Comparison of ENCODE assay signal across 1 cellular context in genomic region chr10:71266147-71266917, GRCh38.
TF ChIP-seq lines count a peak whose summit lies in the region.

No MANE protein-coding gene starts in this region.

TF ChIP-seq in K562, 482 proteins besides CTCF, POLR2A, EP300 and RAD21 (continued from another document and continues in another):
- TF ChIP-seq IRF9 (tag; IDR thresholded peaks at IDR 0.05) (peak; percentile 96), MAFK (IDR thresholded peaks at IDR 0.05; ENCODE audit: low read length) (peak; percentile 39), MYNN (IDR thresholded peaks at IDR 0.05) (0 out of 2 replicates have a peak, but pooled peaks have one; percentile 37), MYNN (CRISPR knock-in tag; IDR thresholded peaks at IDR 0.05) (no peak), ZNF174 (CRISPR knock-in tag; IDR thresholded peaks at IDR 0.05) (no peak), KLF1 (tag; IDR thresholded peaks at IDR 0.05) (no peak; the same call in none of the 2 replicates), EP400 (IDR thresholded peaks at IDR 0.05) (peak; percentile 94), DACH1 (IDR thresholded peaks at IDR 0.05; ENCODE audit: partially characterized antibody) (no peak), ZNF561 (CRISPR knock-in tag; conservative IDR thresholded peaks at IDR 0.05) (no peak; the same call in 1 of the 2 replicates), STAT5A (IDR thresholded peaks at IDR 0.05; ENCODE audit: borderline replicate concordance, low read length) (no peak; the same call in 1 of the 2 replicates), ZNF707 (CRISPR knock-in tag; conservative IDR thresholded peaks at IDR 0.05) (no peak), CBX1 (IDR thresholded peaks at IDR 0.05; ENCODE audit: low read depth) (peak; percentile 84), ADNP (tag; IDR thresholded peaks at IDR 0.05) (no peak), ZC3H4 (CRISPR knock-in tag; IDR thresholded peaks at IDR 0.05; ENCODE audit: borderline replicate concordance) (no peak), HIVEP1 (CRISPR knock-in tag; IDR thresholded peaks at IDR 0.05) (peak; percentile 77), BRD9 (IDR thresholded peaks at IDR 0.05; ENCODE audit: low read depth, partially characterized antibody) (peak; percentile 91), NELFE (IDR thresholded peaks at IDR 0.05; ENCODE audit: insufficient read depth, insufficient read length) (no peak), MLX (CRISPR knock-in tag; conservative IDR thresholded peaks at IDR 0.05) (no peak), ATF3 (IDR thresholded peaks at IDR 0.05) (peak; percentile 99), ATF3 (CRISPR knock-in tag; conservative IDR thresholded peaks at IDR 0.05) (no peak; the same call in 1 of the 2 replicates), IFI16 (CRISPR knock-in tag; IDR thresholded peaks at IDR 0.05) (peak; percentile 55), MTA1 (IDR thresholded peaks at IDR 0.05; ENCODE audit: borderline replicate concordance) (0 out of 2 replicates have a peak, but pooled peaks have one; percentile 52), FOXP4 (CRISPR knock-in tag; IDR thresholded peaks at IDR 0.05; ENCODE audit: borderline replicate concordance) (peak; percentile 82; the same call in 1 of the 2 replicates), ZNF280B (CRISPR knock-in tag; IDR thresholded peaks at IDR 0.05) (0 out of 2 replicates have a peak, but pooled peaks have one; percentile 14), NCOA4 (IDR thresholded peaks at IDR 0.05; ENCODE audit: partially characterized antibody) (no peak), HDAC2 (IDR thresholded peaks at IDR 0.05) (peak; percentile 66; the same call in 1 of the 2 replicates), MAFF (IDR thresholded peaks at IDR 0.05; ENCODE audit: low read length) (no peak), JUNB (CRISPR knock-in tag; conservative IDR thresholded peaks at IDR 0.05) (no peak), AFF1 (IDR thresholded peaks at IDR 0.05; ENCODE audit: low read depth in 1 of 2, partially characterized antibody in 2 of 2) (peak; percentile 62 to 79), ZBTB49 (CRISPR knock-in tag; IDR thresholded peaks at IDR 0.05; ENCODE audit: borderline replicate concordance) (peak; percentile 76; the same call in 1 of the 2 replicates), TRIM28 (IDR thresholded peaks at IDR 0.05) (no peak; the same call in 1 of the 2 replicates), THRB (CRISPR knock-in tag; conservative IDR thresholded peaks at IDR 0.05) (peak; percentile 87; the same call in 1 of the 2 replicates), RFX1 (IDR thresholded peaks at IDR 0.05) (no peak), MAX (CRISPR knock-in tag; IDR thresholded peaks at IDR 0.05) (peak; percentile 85), HINFP (tag; conservative IDR thresholded peaks at IDR 0.05; ENCODE audit: low read depth) (0 out of 2 replicates have a peak, but pooled peaks have one; percentile 32), IRF2 (CRISPR knock-in tag; IDR thresholded peaks at IDR 0.05) (no peak), HNRNPUL1 (IDR thresholded peaks at IDR 0.05; ENCODE audit: low read length) (no peak), SUPT5H (IDR thresholded peaks at IDR 0.05) (no peak), ZKSCAN3 (CRISPR knock-in tag; IDR thresholded peaks at IDR 0.05) (no peak), LEF1 (IDR thresholded peaks at IDR 0.05) (no peak), L3MBTL2 (IDR thresholded peaks at IDR 0.05) (peak; percentile 96), ETV5 (CRISPR knock-in tag; IDR thresholded peaks at IDR 0.05; ENCODE audit: low read depth) (peak; percentile 77; the same call in 1 of the 2 replicates), ZBTB9 (CRISPR knock-in tag; IDR thresholded peaks at IDR 0.05) (peak; percentile 85; the same call in 1 of the 2 replicates), RHOXF2B (CRISPR knock-in tag; conservative IDR thresholded peaks at IDR 0.05) (no peak; the same call in 1 of the 2 replicates), HDGF (IDR thresholded peaks at IDR 0.05) (0 out of 2 replicates have a peak, but pooled peaks have one; percentile 55), DEAF1 (CRISPR knock-in tag; IDR thresholded peaks at IDR 0.05) (peak; percentile 12; the same call in 1 of the 2 replicates), MEF2D (tag; conservative IDR thresholded peaks at IDR 0.05; ENCODE audit: low read depth) (peak; percentile 17; the same call in 1 of the 2 replicates)
